1 cellular context compared by ENCODE assay signal in genomic region chr17:33751702-33752065, GRCh38.
TF ChIP-seq lines count a peak whose summit lies in the region.

No MANE protein-coding gene starts in this region.

TF ChIP-seq in HepG2, 621 proteins besides CTCF, POLR2A, EP300 and RAD21 (continued from another document):
- TF ChIP-seq, protein P1, sequence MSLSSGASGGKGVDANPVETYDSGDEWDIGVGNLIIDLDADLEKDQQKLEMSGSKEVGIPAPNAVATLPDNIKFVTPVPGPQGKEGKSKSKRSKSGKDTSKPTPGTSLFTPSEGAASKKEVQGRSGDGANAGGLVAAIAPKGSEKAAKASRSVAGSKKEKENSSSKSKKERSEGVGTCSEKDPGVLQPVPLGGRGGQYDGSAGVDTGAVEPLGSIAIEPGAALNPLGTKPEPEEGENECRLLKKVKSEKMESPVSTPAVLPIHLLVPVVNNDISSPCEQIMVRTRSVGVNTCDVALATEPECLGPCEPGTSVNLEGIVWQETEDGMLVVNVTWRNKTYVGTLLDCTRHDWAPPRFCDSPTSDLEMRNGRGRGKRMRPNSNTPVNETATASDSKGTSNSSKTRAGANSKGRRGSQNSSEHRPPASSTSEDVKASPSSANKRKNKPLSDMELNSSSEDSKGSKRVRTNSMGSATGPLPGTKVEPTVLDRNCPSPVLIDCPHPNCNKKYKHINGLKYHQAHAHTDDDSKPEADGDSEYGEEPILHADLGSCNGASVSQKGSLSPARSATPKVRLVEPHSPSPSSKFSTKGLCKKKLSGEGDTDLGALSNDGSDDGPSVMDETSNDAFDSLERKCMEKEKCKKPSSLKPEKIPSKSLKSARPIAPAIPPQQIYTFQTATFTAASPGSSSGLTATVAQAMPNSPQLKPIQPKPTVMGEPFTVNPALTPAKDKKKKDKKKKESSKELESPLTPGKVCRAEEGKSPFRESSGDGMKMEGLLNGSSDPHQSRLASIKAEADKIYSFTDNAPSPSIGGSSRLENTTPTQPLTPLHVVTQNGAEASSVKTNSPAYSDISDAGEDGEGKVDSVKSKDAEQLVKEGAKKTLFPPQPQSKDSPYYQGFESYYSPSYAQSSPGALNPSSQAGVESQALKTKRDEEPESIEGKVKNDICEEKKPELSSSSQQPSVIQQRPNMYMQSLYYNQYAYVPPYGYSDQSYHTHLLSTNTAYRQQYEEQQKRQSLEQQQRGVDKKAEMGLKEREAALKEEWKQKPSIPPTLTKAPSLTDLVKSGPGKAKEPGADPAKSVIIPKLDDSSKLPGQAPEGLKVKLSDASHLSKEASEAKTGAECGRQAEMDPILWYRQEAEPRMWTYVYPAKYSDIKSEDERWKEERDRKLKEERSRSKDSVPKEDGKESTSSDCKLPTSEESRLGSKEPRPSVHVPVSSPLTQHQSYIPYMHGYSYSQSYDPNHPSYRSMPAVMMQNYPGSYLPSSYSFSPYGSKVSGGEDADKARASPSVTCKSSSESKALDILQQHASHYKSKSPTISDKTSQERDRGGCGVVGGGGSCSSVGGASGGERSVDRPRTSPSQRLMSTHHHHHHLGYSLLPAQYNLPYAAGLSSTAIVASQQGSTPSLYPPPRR (CRISPR knock-in tag; IDR thresholded peaks at IDR 0.05; ENCODE audit: borderline replicate concordance), result no peak
- TF ChIP-seq ZBTB3 (CRISPR knock-in tag; IDR thresholded peaks at IDR 0.05; ENCODE audit: borderline replicate concordance, low read depth) (no peak), ZSCAN30 (CRISPR knock-in tag; IDR thresholded peaks at IDR 0.05) (no peak), ZNF782 (CRISPR knock-in tag; IDR thresholded peaks at IDR 0.05; ENCODE audit: borderline replicate concordance) (no peak), SKI (IDR thresholded peaks at IDR 0.05; ENCODE audit: partially characterized antibody) (no peak), ZNF484 (CRISPR knock-in tag; IDR thresholded peaks at IDR 0.05; ENCODE audit: borderline replicate concordance, low read depth) (no peak)
- TF ChIP-seq, protein P2, sequence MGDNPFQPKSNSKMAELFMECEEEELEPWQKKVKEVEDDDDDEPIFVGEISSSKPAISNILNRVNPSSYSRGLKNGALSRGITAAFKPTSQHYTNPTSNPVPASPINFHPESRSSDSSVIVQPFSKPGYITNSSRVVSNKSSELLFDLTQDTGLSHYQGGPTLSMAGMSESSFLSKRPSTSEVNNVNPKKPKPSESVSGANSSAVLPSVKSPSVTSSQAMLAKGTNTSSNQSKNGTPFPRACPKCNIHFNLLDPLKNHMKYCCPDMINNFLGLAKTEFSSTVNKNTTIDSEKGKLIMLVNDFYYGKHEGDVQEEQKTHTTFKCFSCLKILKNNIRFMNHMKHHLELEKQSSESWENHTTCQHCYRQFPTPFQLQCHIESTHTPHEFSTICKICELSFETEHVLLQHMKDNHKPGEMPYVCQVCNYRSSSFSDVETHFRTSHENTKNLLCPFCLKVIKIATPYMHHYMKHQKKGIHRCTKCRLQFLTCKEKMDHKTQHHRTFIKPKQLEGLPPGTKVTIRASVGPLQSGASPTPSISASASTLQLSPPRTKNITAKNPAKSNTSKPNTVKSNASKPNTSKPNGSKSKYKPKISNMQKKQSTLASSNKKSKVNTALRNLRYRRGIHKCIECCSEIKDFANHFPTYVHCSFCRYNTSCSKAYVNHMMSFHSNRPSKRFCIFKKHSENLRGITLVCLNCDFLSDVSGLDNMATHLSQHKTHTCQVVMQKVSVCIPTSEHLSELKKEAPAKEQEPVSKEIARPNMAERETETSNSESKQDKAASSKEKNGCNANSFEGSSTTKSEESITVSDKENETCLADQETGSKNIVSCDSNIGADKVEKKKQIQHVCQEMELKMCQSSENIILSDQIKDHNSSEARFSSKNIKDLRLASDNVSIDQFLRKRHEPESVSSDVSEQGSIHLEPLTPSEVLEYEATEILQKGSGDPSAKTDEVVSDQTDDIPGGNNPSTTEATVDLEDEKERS (CRISPR knock-in tag; IDR thresholded peaks at IDR 0.05), result no peak
- TF ChIP-seq, protein P3, sequence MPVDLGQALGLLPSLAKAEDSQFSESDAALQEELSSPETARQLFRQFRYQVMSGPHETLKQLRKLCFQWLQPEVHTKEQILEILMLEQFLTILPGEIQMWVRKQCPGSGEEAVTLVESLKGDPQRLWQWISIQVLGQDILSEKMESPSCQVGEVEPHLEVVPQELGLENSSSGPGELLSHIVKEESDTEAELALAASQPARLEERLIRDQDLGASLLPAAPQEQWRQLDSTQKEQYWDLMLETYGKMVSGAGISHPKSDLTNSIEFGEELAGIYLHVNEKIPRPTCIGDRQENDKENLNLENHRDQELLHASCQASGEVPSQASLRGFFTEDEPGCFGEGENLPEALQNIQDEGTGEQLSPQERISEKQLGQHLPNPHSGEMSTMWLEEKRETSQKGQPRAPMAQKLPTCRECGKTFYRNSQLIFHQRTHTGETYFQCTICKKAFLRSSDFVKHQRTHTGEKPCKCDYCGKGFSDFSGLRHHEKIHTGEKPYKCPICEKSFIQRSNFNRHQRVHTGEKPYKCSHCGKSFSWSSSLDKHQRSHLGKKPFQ (CRISPR knock-in tag; IDR thresholded peaks at IDR 0.05; ENCODE audit: insufficient replicate concordance), result no peak
